In the genomic region with DNA sequence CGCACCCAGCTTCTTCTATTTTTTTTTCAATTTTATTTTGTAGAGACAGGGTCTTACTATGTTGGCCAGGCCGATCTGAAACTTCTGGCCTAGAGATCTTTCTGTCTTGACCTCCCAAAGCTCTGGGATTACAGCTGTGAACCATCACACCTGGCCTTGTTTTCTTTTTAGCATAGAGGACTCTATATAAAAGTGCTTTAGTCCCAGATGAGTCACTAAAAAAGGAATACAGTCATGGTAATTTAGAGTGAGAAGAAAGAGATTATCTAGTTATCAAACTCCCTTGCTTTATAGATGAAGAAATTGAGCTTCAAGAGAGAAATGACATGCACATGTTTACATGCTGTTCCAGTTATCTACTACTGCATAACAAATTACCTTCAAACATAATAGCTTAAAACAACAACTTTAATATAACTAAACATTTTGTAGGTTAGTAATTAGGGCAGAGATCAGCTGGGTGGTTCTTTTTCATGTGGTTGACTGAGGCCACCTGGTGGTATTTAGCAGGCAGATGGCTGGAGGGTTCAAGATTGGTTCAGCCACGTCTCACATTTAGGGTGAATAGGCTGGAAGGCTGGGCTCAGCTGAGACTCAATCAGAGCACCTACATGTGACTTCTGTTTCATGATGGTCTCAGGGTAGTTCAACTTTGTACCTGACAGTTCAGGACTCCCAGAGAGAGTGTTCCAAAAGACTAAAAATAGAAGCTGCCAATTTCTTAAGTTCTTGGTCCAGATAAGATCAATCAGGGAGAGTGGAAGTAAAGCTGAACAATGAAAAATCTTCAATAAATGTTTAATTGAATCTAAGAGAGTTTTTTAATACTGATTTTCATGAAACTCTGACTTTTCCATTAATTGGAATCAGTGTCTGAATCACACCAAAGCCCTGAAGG, we compare ENCODE assay signal across 8 cellular contexts. TPM values are rescaled to one million over a fixed set of nuclear protein-coding genes. Genes with fewer than 3 reads are reported as not detected.
A peak's percentile ranks its signal among the peaks of the same experiment; 100 is the strongest.
DNase-seq lines count a peak whose midpoint lies in the region; ATAC-seq and TF ChIP-seq lines count a peak whose summit lies in the region.

No MANE protein-coding gene starts in this region.

- H3K27me3 Mint-ChIP-seq in T-cell, result peaks cover 6 to 22% of the 10 kb centered on the region in 2 donors

- H3K4me1 ChIP-seq in Loucy (ENCODE audit: insufficient read depth, low read length, poor library complexity, severe bottlenecking), result no peaks in the 10 kb centered on the region
- no peaks in the 10 kb centered on the region for H3K4me1 ChIP-seq in colonic mucosa
- no peaks in the 10 kb centered on the region for H3K4me1 ChIP-seq in mucosa of descending colon (ENCODE audit: low read depth)

- no peaks in the 10 kb centered on the region for H3K9me3 ChIP-seq in Loucy (ENCODE audit: insufficient read depth, low read depth, low read length)
- H3K9me3 ChIP-seq in colonic mucosa, result no peaks in the 10 kb centered on the region
- no peaks in the 10 kb centered on the region for H3K9me3 ChIP-seq in mucosa of descending colon

- no peak overlapping the region for H3K4me3 ChIP-seq in Loucy (ENCODE audit: low read length, poor library complexity, severe bottlenecking)
- no peak overlapping the region for H3K4me3 ChIP-seq in colonic mucosa
- H3K4me3 ChIP-seq in mucosa of descending colon, result no peak overlapping the region

- no peaks in the 10 kb centered on the region for H3K36me3 Mint-ChIP-seq in T-cell

- no peak overlapping the region for H3K4me2 ChIP-seq in Loucy (ENCODE audit: low read depth, low read length, poor library complexity, severe bottlenecking)

- TF ChIP-seq CTCF in Loucy (conservative IDR thresholded peaks at IDR 0.05; ENCODE audit: low read length) (peak; percentile 81), colonic mucosa (IDR thresholded peaks at IDR 0.05) (peak; percentile 66), mucosa of descending colon (IDR thresholded peaks at IDR 0.05) (peak; percentile 21)

- H3K36me3 ChIP-seq in Loucy (ENCODE audit: insufficient read depth, low read length) (no peaks in the 10 kb centered on the region), colonic mucosa (no peaks in the 10 kb centered on the region), mucosa of descending colon (ENCODE audit: low read depth) (no peaks in the 10 kb centered on the region)

- H3K9me3 Mint-ChIP-seq in T-cell, result no peaks in the 10 kb centered on the region

- H3K27ac Mint-ChIP-seq in T-cell, result no peak overlapping the region

- H3K4me1 Mint-ChIP-seq in T-cell, result peaks cover 0 to 4% (median 0%) of the 10 kb centered on the region in 3 donors

- POLR2A ChIA-PET in T-cell (lab: Charles Lee), result no interaction called here

- H3K9ac ChIP-seq in Loucy (ENCODE audit: low read depth, low read length, poor library complexity, severe bottlenecking) (no peak overlapping the region), colonic mucosa (ENCODE audit: low read depth in 2 of 2, low read length in 2 of 2) (no peak overlapping the region)

- no peaks in the 10 kb centered on the region for H3K79me2 ChIP-seq in Loucy (ENCODE audit: insufficient read depth, low read length)

- CTCF ChIA-PET in T-cell (lab: Charles Lee), result interaction anchor here (0.5 to 4.1 kb wide), 28 partner anchors 8 to 230 kb away, joined by 3 to 27 read pairs (median 5); partner anchors contain the start of gene MTF2 (in 2 of the 2)

- no peaks in the 10 kb centered on the region for H3K9me2 ChIP-seq in Loucy (replicated peaks; ENCODE audit: low read depth, low read length)

- H3F3A ChIP-seq in Loucy (ENCODE audit: low read depth), result no peaks in the 10 kb centered on the region

- H3K27me3 ChIP-seq in Loucy (ENCODE audit: insufficient read depth, low read length, poor library complexity, severe bottlenecking) (no peaks in the 10 kb centered on the region), colonic mucosa (no peaks in the 10 kb centered on the region)

- no peak overlapping the region for H2AFZ ChIP-seq in Loucy (ENCODE audit: low read length)

- no peak overlapping the region for H3K4me3 Mint-ChIP-seq in T-cell

- no peaks in the 10 kb centered on the region for H4K20me1 ChIP-seq in Loucy (ENCODE audit: insufficient read depth, low read length, poor library complexity, severe bottlenecking)

- peak; percentile 4 for DNase-seq in COR-L47 (lab: John Stamatoyannopoulos, UW)
- DNase-seq in T-cell, result peak in 25 of 34 experiments; percentile 7 to 36 (median 22)
- DNase-seq in colonic mucosa, result peak; percentile 42
- DNase-seq in mucosa of descending colon, result peak in 1 of 3 donors; percentile 72
- no peak for DNase-seq in 8988T

- no peak overlapping the region for H3K27ac ChIP-seq in colonic mucosa

- TF ChIP-seq POLR2A in GM18505 (IDR thresholded peaks at IDR 0.05; ENCODE audit: borderline replicate concordance, extremely low read depth, insufficient read depth, insufficient read length), result no peak

- ATAC-seq in GM19043 (IDR thresholded peaks at IDR 0.05; ENCODE audit: low read depth, unreplicated experiment), result peak; percentile 70
- peak; percentile 54 to 86 (median 70) for ATAC-seq in T-cell (replicated peaks in 1 of 4)
- ATAC-seq in mucosa of descending colon, result peak; percentile 81
- no peak for ATAC-seq in GM18505 (IDR thresholded peaks at IDR 0.05; ENCODE audit: unreplicated experiment)

- intact Hi-C loops in colonic mucosa (cut with DNase I), result loop anchor here (2.0 to 5.0 kb wide), 3 partner anchors 41 to 205 kb away; no protein-coding TSS in a partner anchor
- intact Hi-C loops in mucosa of descending colon (cut with DNase I, micrococcal nuclease), result loop anchor here in 1 of 2 donors (5.0 kb wide), 1 partner anchor 40 kb away; no protein-coding TSS in a partner anchor

RNA-seq across cellular contexts. Expression of gene MTF2, which starts 16.9 kb away (rescaled TPM):
- 10 to 100 TPM; 40.1 to 49.2 (median 47.4) TPM for total RNA-seq in T-cell
- total RNA-seq in colonic mucosa, result 10 to 100 TPM; 26.5 to 33.4 TPM
- total RNA-seq in mucosa of descending colon, result 10 to 100 TPM; 22.5 to 32.1 (median 23.6) TPM

Comparison
In these comparisons a context has a peak if more than half of its experiments do, and no peak if none do; other contexts are left out.
1. CTCF ChIP-seq: peak in every context shown above with its lines; median percentile 81 in Loucy; 66 in colonic mucosa; 21 in mucosa of descending colon.